ENCODE assay signal across 18 cellular contexts in genomic region chr16:84605339-84605848, GRCh38. TPM values are rescaled to one million over a fixed set of nuclear protein-coding genes. Genes with fewer than 3 reads are reported as not detected.
DNase-seq lines count a peak whose midpoint lies in the region; ATAC-seq, FAIRE-seq and TF ChIP-seq lines count a peak whose summit lies in the region.
"Had no signal": no experiment of that assay in that cellular context is flagged by ENCODE, and none has a peak within 500 bp of the region (broad histone marks: within the 10 kb centered on the region; RNA-seq: fewer than 3 reads in every experiment).

No MANE protein-coding gene starts in this region.

- H3K36me3 ChIP-seq in OCI-LY1 (ENCODE audit: insufficient read depth, low read length) (peaks cover 41% of the 10 kb centered on the region), spleen (peaks cover 0 to 45% (median 3%) of the 10 kb centered on the region in 6 donors), testis (ENCODE audit: low read depth, missing control alignments) (no peaks in the 10 kb centered on the region)
- H3K36me3 ChIP-seq: gastroesophageal sphincter, ovary had no signal

- no peaks in the 10 kb centered on the region for H3K9me3 Mint-ChIP-seq in activated CD8-positive, alpha-beta memory T cell treated with anti-CD3 and anti-CD28 coated beads, Interleukin-2, amount 10 ng/mL, durations not matched to agents 7 days and 5 days (ENCODE audit: low read depth)
- H3K9me3 Mint-ChIP-seq in central memory CD8-positive, alpha-beta T cell: no peaks in the 10 kb centered on the region
- H3K9me3 Mint-ChIP-seq: immature natural killer cell had no signal

- peak overlapping the region; percentile 91 for H3K27ac Mint-ChIP-seq in activated CD8-positive, alpha-beta memory T cell treated with anti-CD3 and anti-CD28 coated beads, Interleukin-2, amount 10 ng/mL, durations not matched to agents 7 days and 5 days
- no peak overlapping the region for H3K27ac Mint-ChIP-seq in central memory CD8-positive, alpha-beta T cell (ENCODE audit: low read depth)

- no peaks in the 10 kb centered on the region for H3K27me3 Mint-ChIP-seq in activated CD8-positive, alpha-beta memory T cell treated with anti-CD3 and anti-CD28 coated beads, Interleukin-2, amount 10 ng/mL, durations not matched to agents 7 days and 5 days
- H3K27me3 Mint-ChIP-seq in central memory CD8-positive, alpha-beta T cell: no peaks in the 10 kb centered on the region

- peak overlapping the region; percentile 45; the same call in 1 of the 2 replicates for H3K4me2 ChIP-seq in OCI-LY1 (ENCODE audit: low read length)

- no peaks in the 10 kb centered on the region for H3K9me2 ChIP-seq in OCI-LY1 (ENCODE audit: low read depth, low read length)

- H3K27me3 ChIP-seq in OCI-LY1 (ENCODE audit: insufficient read depth, low read length): no peaks in the 10 kb centered on the region
- H3K27me3 ChIP-seq in spleen (replicated peaks in 1 of 7): no peaks in the 10 kb centered on the region
- H3K27me3 ChIP-seq in testis: no peaks in the 10 kb centered on the region
- H3K27me3 ChIP-seq: gastroesophageal sphincter, ovary had no signal

- peak overlapping the region; percentile 28; the same call in 1 of the 2 replicates for H3K9ac ChIP-seq in OCI-LY1 (ENCODE audit: low read length)

- intact Hi-C loops in spleen (cut with DNase I; ENCODE audit: low total_unique reads) (no loop called here), testis (cut with DNase I; ENCODE audit: low total_unique reads) (no loop called here)

- H3K36me3 Mint-ChIP-seq in activated CD8-positive, alpha-beta memory T cell treated with anti-CD3 and anti-CD28 coated beads, Interleukin-2, amount 10 ng/mL, durations not matched to agents 7 days and 5 days: peaks cover 84% of the 10 kb centered on the region
- peaks cover 13% of the 10 kb centered on the region for H3K36me3 Mint-ChIP-seq in central memory CD8-positive, alpha-beta T cell (ENCODE audit: insufficient read depth)

- H3K4me3 Mint-ChIP-seq in activated CD8-positive, alpha-beta memory T cell treated with anti-CD3 and anti-CD28 coated beads, Interleukin-2, amount 10 ng/mL, durations not matched to agents 7 days and 5 days: peak overlapping the region; percentile 96
- H3K4me3 Mint-ChIP-seq in central memory CD8-positive, alpha-beta T cell: peak overlapping the region; percentile 75

- H3K4me1 ChIP-seq in OCI-LY1 (ENCODE audit: insufficient read depth, low read length, severe bottlenecking) (peaks cover 99% of the 10 kb centered on the region), spleen (peaks cover 85 to 100% (median 99%) of the 10 kb centered on the region in 6 donors), testis (no peaks in the 10 kb centered on the region)

- WGBS in spleen, 5 donors: 83 to 87% (median 84%) methylated on average over 6 of the region's 6 CpGs
- WGBS in testis, 2 donors: 89 to 94% methylated on average over 6 of the region's 6 CpGs

- no peaks in the 10 kb centered on the region for H4K20me1 ChIP-seq in OCI-LY1 (ENCODE audit: insufficient read depth, low read length)

- DNase-seq in activated CD8-positive, alpha-beta memory T cell treated with anti-CD3 and anti-CD28 coated beads, Interleukin-2, amount 10 ng/mL, durations not matched to agents 7 days and 5 days: no peak
- no peak for DNase-seq in activated CD8-positive, alpha-beta memory T cell treated with anti-CD3 and anti-CD28 coated beads for 24 hours
- no peak for DNase-seq in central memory CD8-positive, alpha-beta T cell (ENCODE audit: low spot score in 2 of 2)
- DNase-seq in spleen (no peak), testis (no peak), D721Med (ENCODE audit: insufficient read length, low spot score) (no peak)
- DNase-seq: GOT3; immature natural killer cell; mesenchymal stem cell; NCI-H187 treated with DMSO at 0.1 percent for 48 hours; ovary; Right ventricle myocardium superior; stimulated activated naive CD8-positive, alpha-beta T cell treated with anti-CD3 and anti-CD28 coated beads, Interleukin-15, Interleukin-2, amounts not matched to agents 100 U/mL and 50 U/mL, for 24 hours had no signal

- H3K9me3 ChIP-seq in OCI-LY1 (ENCODE audit: low read length): no peaks in the 10 kb centered on the region
- peaks cover 0 to 11% (median 3%) of the 10 kb centered on the region in 8 donors for H3K9me3 ChIP-seq in spleen
- no peaks in the 10 kb centered on the region for H3K9me3 ChIP-seq in testis
- H3K9me3 ChIP-seq: gastroesophageal sphincter, ovary had no signal

- CTCF ChIA-PET in activated CD8-positive, alpha-beta memory T cell treated with anti-CD3 and anti-CD28 coated beads, Interleukin-2, amount 10 ng/mL, durations not matched to agents 7 days and 5 days (lab: Charles Lee): interaction anchor here (1.1 to 4.2 kb wide), 8 partner anchors 9 to 148 kb away, joined by 3 to 60 read pairs (median 4); partner anchors contain the start of gene MEAK7

- no peak overlapping the region for H2AFZ ChIP-seq in OCI-LY1 (ENCODE audit: low read length)

- H3K4me3 ChIP-seq in OCI-LY1 (ENCODE audit: low read depth, low read length, poor library complexity, severe bottlenecking) (no peak overlapping the region), spleen (no peak overlapping the region), testis (no peak overlapping the region)
- H3K4me3 ChIP-seq: gastroesophageal sphincter, ovary, skin epidermis had no signal

- peaks cover 95% of the 10 kb centered on the region for H3K4me1 Mint-ChIP-seq in activated CD8-positive, alpha-beta memory T cell treated with anti-CD3 and anti-CD28 coated beads, Interleukin-2, amount 10 ng/mL, durations not matched to agents 7 days and 5 days
- H3K4me1 Mint-ChIP-seq in central memory CD8-positive, alpha-beta T cell: peaks cover 86% of the 10 kb centered on the region

- H3F3A ChIP-seq in OCI-LY1 (ENCODE audit: insufficient read depth, low read length): peaks cover 10% of the 10 kb centered on the region

- no peak for TF ChIP-seq CTCF in OCI-LY1 (IDR thresholded peaks at IDR 0.05; ENCODE audit: low read length)
- no peak for TF ChIP-seq CTCF in spleen (IDR thresholded peaks at IDR 0.05 in 8 of 11, conservative IDR thresholded peaks at IDR 0.05 in 3 of 11)
- no peak for TF ChIP-seq CTCF in testis (IDR thresholded peaks at IDR 0.05)
- no peak for TF ChIP-seq CTCF in D721Med (IDR thresholded peaks at IDR 0.05; ENCODE audit: insufficient read depth, missing control alignments)

- peaks cover 49% of the 10 kb centered on the region for H3K79me2 ChIP-seq in OCI-LY1 (ENCODE audit: insufficient read depth, low read length)

- ATAC-seq in activated CD8-positive, alpha-beta memory T cell treated with anti-CD3 and anti-CD28 coated beads, Interleukin-2, amount 10 ng/mL, durations not matched to agents 7 days and 5 days: no peak
- ATAC-seq in central memory CD8-positive, alpha-beta T cell (replicated peaks; ENCODE audit: extremely low read depth, poor library complexity, severe bottlenecking): no peak
- no peak for ATAC-seq in HG03280 (IDR thresholded peaks at IDR 0.05; ENCODE audit: unreplicated experiment)
- ATAC-seq: gastroesophageal sphincter; stimulated activated naive CD8-positive, alpha-beta T cell treated with anti-CD3 and anti-CD28 coated beads, Interleukin-15, Interleukin-2, amounts not matched to agents 100 U/mL and 50 U/mL, for 24 hours had no signal

- FAIRE-seq in D721Med (lab: Jason Lieb, UNC): no peak
- FAIRE-seq: TTC549 had no signal

- H3K27ac ChIP-seq in OCI-LY1 (ENCODE audit: low read depth, low read length, poor library complexity, severe bottlenecking): peak overlapping the region; percentile 71
- peak overlapping the region in 7 of 8 donors; percentile 22 to 95 (median 93) for H3K27ac ChIP-seq in spleen
- H3K27ac ChIP-seq in testis: no peak overlapping the region
- H3K27ac ChIP-seq: ovary had no signal

- no peak for TF ChIP-seq POLR2A in spleen (IDR thresholded peaks at IDR 0.05)
- TF ChIP-seq POLR2A in testis (IDR thresholded peaks at IDR 0.05): no peak

RNA-seq across cellular contexts. Expression of gene COTL1, which starts 12.5 kb away (rescaled TPM):
- 1,000 to 10,000 TPM; 1,052 to 1,190 TPM for total RNA-seq in activated CD8-positive, alpha-beta memory T cell treated with anti-CD3 and anti-CD28 coated beads, Interleukin-2, amount 10 ng/mL, durations not matched to agents 7 days and 5 days
- total RNA-seq in spleen (100 to 1,000 TPM; 284 to 655 (median 457) TPM), testis (100 to 1,000 TPM in 1 of 2 donors, 10 to 100 TPM in 1; 61.9 to 124 TPM)
- polyA plus RNA-seq in spleen (100 to 1,000 TPM; 298 to 449 (median 303) TPM), testis (ENCODE audit: insufficient read depth, low read depth, low replicate concordance) (56.9 TPM)

RNA-seq across cellular contexts. Expression of gene KLHL36, which starts 42.9 kb away (rescaled TPM):
- total RNA-seq in activated CD8-positive, alpha-beta memory T cell treated with anti-CD3 and anti-CD28 coated beads, Interleukin-2, amount 10 ng/mL, durations not matched to agents 7 days and 5 days: 10 to 100 TPM; 38.5 to 44.9 TPM
- total RNA-seq in spleen (10 to 100 TPM; 63.8 to 93.6 (median 73.6) TPM), testis (100 to 1,000 TPM; 113 to 129 TPM)
- polyA plus RNA-seq in spleen (10 to 100 TPM; 17.8 to 32.7 (median 24.8) TPM), testis (ENCODE audit: insufficient read depth, low read depth, low replicate concordance) (75.1 TPM)

Comparison
In these comparisons a context has a peak if more than half of its experiments do, and no peak if none do; other contexts are left out.
1. H3K27ac ChIP-seq: peak in OCI-LY1 (single experiment) and spleen (7 of 8); none in testis (0 of 2).